Comparison of ENCODE assay signal across 11 cellular contexts in the genomic region with DNA sequence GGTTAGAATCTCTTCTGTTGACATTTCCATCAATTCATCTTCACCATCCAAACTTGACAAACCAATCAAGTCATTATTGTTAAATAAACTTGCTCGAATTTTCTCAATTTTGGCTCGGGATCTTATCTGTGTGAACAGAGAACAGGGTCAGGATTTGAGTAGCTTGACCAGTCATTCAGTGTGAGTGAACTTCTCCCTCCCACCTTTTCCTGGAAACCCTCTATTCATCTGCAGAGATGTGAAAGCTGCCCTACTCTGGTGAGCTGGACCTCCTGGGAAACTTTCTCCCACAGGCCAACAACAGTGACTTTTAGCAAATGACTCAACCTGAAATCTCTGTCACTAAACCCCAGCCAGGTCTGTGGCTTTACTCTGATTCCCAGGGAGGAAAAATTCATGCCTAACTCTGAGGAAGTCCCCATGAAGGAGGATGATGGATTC. TPM values are rescaled to one million over a fixed set of nuclear protein-coding genes. Genes with fewer than 3 reads are reported as not detected.
DNase-seq lines count a peak whose midpoint lies in the region; ATAC-seq and TF ChIP-seq lines count a peak whose summit lies in the region.
"Had no signal": no experiment of that assay in that cellular context is flagged by ENCODE, and none has a peak within 500 bp of the region (broad histone marks: within the 10 kb centered on the region; RNA-seq: fewer than 3 reads in every experiment).

No MANE protein-coding gene starts in this region.

- CTCF ChIA-PET in CD4-positive, alpha-beta memory T cell (lab: Charles Lee; ENCODE audit: partially characterized antibody): no interaction called here
- CTCF ChIA-PET in HEK293 (lab: Yijun Ruan, JAX): interaction anchor here (1.7 kb wide), 1 partner anchor 15 kb away, joined by 4 read pairs; no protein-coding TSS in a partner anchor
- CTCF ChIA-PET in PC-9 (lab: Charles Lee): interaction anchor here (0.6 kb wide), 1 partner anchor 1903 kb away, joined by 7 read pairs; no protein-coding TSS in a partner anchor

- POLR2A ChIA-PET in CD4-positive, alpha-beta memory T cell (lab: Charles Lee; ENCODE audit: partially characterized antibody): no interaction called here
- POLR2A ChIA-PET in HEK293 (lab: Yijun Ruan, JAX) (no interaction called here), PC-9 (lab: Charles Lee; ENCODE audit: unreplicated experiment) (no interaction called here)

- H4K20me1 ChIP-seq in PC-9 (ENCODE audit: insufficient read depth): no peaks in the 10 kb centered on the region

- H3K27ac ChIP-seq in CD4-positive, alpha-beta memory T cell (ENCODE audit: low read depth, low read length): no peak overlapping the region
- H3K27ac ChIP-seq in HEK293 (ENCODE audit: extremely low read depth, low read depth, low read length) (no peak overlapping the region), PC-9 (no peak overlapping the region)
- H3K27ac ChIP-seq: colonic mucosa had no signal

- peak overlapping the region in 4 of 7 donors; percentile 27 to 69 (median 46) for H3K27ac Mint-ChIP-seq in CD4-positive, alpha-beta memory T cell

- no peaks in the 10 kb centered on the region for H3K27me3 ChIP-seq in CD4-positive, alpha-beta memory T cell (ENCODE audit: insufficient read depth, low read length)
- H3K27me3 ChIP-seq in adipocyte (replicated peaks; ENCODE audit: control insufficient read depth, insufficient read depth, low read length) (no peaks in the 10 kb centered on the region), PC-9 (ENCODE audit: insufficient read depth, low read depth) (no peaks in the 10 kb centered on the region)
- H3K27me3 ChIP-seq: colonic mucosa had no signal

- H3K4me2 ChIP-seq in PC-9: no peak overlapping the region

- intact Hi-C loops in CD4-positive, alpha-beta memory T cell (cut with micrococcal nuclease): no loop called here
- intact Hi-C loops in PC-9 (cut with micrococcal nuclease; ENCODE audit: unreplicated experiment): no loop called here

- no peaks in the 10 kb centered on the region for H3K4me1 Mint-ChIP-seq in CD4-positive, alpha-beta memory T cell

- no peaks in the 10 kb centered on the region for H3K27me3 Mint-ChIP-seq in CD4-positive, alpha-beta memory T cell

- no peaks in the 10 kb centered on the region for H3K9me3 Mint-ChIP-seq in CD4-positive, alpha-beta memory T cell

- no peaks in the 10 kb centered on the region for H3K9me3 ChIP-seq in CD4-positive, alpha-beta memory T cell (ENCODE audit: control insufficient read depth in 1 of 2, low read length in 2 of 2)
- H3K9me3 ChIP-seq in HEK293 (ENCODE audit: control insufficient read depth, insufficient read depth, low read depth, low read length) (no peaks in the 10 kb centered on the region), adipocyte (ENCODE audit: control insufficient read depth, low read length) (no peaks in the 10 kb centered on the region), PC-9 (ENCODE audit: insufficient read depth, low read depth) (no peaks in the 10 kb centered on the region)
- H3K9me3 ChIP-seq: colonic mucosa had no signal

- ATAC-seq in HG03457 (IDR thresholded peaks at IDR 0.05; ENCODE audit: unreplicated experiment) (no peak), GM18870 (IDR thresholded peaks at IDR 0.05; ENCODE audit: unreplicated experiment) (no peak)

- TF ChIP-seq CTCF in HEK293 (tag by site-specific recombination; IDR thresholded peaks at IDR 0.05) (no peak), PC-9 (conservative IDR thresholded peaks at IDR 0.05) (no peak)

- H3K4me3 Mint-ChIP-seq in CD4-positive, alpha-beta memory T cell: no peak overlapping the region

- BruUV-seq in PC-9 (replicated peaks; lab: Mats Ljungman, UMichigan): no TSS peak

- no peak overlapping the region for H2AFZ ChIP-seq in PC-9

- DNase-seq in CD4-positive, alpha-beta memory T cell: no peak
- peak; percentile 7 for DNase-seq in adipocyte (ENCODE audit: low read depth)
- DNase-seq in middle frontal gyrus (ENCODE audit: extremely low spot score, low spot score): peak; percentile 4
- DNase-seq in PC-9: no peak
- DNase-seq in DMS 273 (lab: John Stamatoyannopoulos, UW; ENCODE audit: unreplicated experiment): no peak
- DNase-seq: colonic mucosa, DMS79, NCI-H524 treated with DMSO at 0.1 percent for 48 hours had no signal

- H3K36me3 Mint-ChIP-seq in CD4-positive, alpha-beta memory T cell: peaks cover 24 to 34% of the 10 kb centered on the region in 2 donors

- H3K4me1 ChIP-seq in CD4-positive, alpha-beta memory T cell (ENCODE audit: insufficient read depth, low read length): no peaks in the 10 kb centered on the region
- H3K4me1 ChIP-seq in HEK293 (ENCODE audit: control insufficient read depth, insufficient read depth, low read length) (no peaks in the 10 kb centered on the region), adipocyte (ENCODE audit: control insufficient read depth, insufficient read depth, low read length) (peaks cover 14% of the 10 kb centered on the region), PC-9 (replicated peaks; ENCODE audit: insufficient read depth) (no peaks in the 10 kb centered on the region)
- H3K4me1 ChIP-seq: colonic mucosa had no signal

- no peaks in the 10 kb centered on the region for H3K9me2 ChIP-seq in PC-9 (ENCODE audit: insufficient read depth)

- peak overlapping the region; percentile 0 for H3K9ac ChIP-seq in adipocyte (ENCODE audit: low read length)

- H3K36me3 ChIP-seq in CD4-positive, alpha-beta memory T cell (ENCODE audit: insufficient read depth, low read length): peaks cover 28% of the 10 kb centered on the region
- H3K36me3 ChIP-seq in HEK293 (ENCODE audit: control insufficient read depth in 2 of 2, insufficient read depth in 1 of 2, low read length in 2 of 2) (peaks cover 15 to 70% of the 10 kb centered on the region in 2 experiments; a peak in 2 of 3 replicates), adipocyte (ENCODE audit: control insufficient read depth, insufficient read depth, low read length, severe bottlenecking) (peaks cover 45% of the 10 kb centered on the region), PC-9 (ENCODE audit: low read depth) (no peaks in the 10 kb centered on the region)

- H3K79me2 ChIP-seq in PC-9 (ENCODE audit: low read depth): no peaks in the 10 kb centered on the region

- no peak overlapping the region for H3K4me3 ChIP-seq in CD4-positive, alpha-beta memory T cell (ENCODE audit: low read length in 2 of 2)
- H3K4me3 ChIP-seq in HEK293 (ENCODE audit: low read depth, low read length): no peak overlapping the region
- H3K4me3 ChIP-seq in adipocyte (ENCODE audit: low read length): no peak overlapping the region
- H3K4me3 ChIP-seq in PC-9: no peak overlapping the region
- H3K4me3 ChIP-seq: colonic mucosa had no signal

- no peaks in the 10 kb centered on the region for H3F3A ChIP-seq in PC-9 (ENCODE audit: insufficient read depth, low read depth)

TF ChIP-seq in HEK293, 187 proteins besides CTCF, POLR2A, EP300 and RAD21:
- TF ChIP-seq BCL11A (tag by site-specific recombination; IDR thresholded peaks at IDR 0.05; ENCODE audit: low read depth) (no peak), GFI1B (tag by site-specific recombination; IDR thresholded peaks at IDR 0.05) (peak; percentile 39), ZNF629 (tag by site-specific recombination; IDR thresholded peaks at IDR 0.05) (no peak), ZBTB8A (tag by site-specific recombination; IDR thresholded peaks at IDR 0.05) (no peak)

RNA-seq across cellular contexts. Expression of a gene that starts 57.8 kb away (rescaled TPM):
- 10 to 100 TPM; 38.7 to 42.7 TPM for total RNA-seq in CD4-positive, alpha-beta memory T cell
- 10 to 100 TPM; 60.4 to 71.2 TPM for polyA plus RNA-seq in CD4-positive, alpha-beta memory T cell
- 34.1 and 38.7 TPM in 2 replicates for total RNA-seq in PC-9 (2021)

Comparison
In these comparisons a context has a peak if more than half of its experiments do, and no peak if none do; other contexts are left out.
1. DNase-seq: peak in adipocyte (single experiment) and middle frontal gyrus (single experiment); none in CD4-positive, alpha-beta memory T cell (0 of 5), PC-9 (0 of 2) and DMS 273 (single experiment).